In genomic region chr19:32066056-32066455, GRCh38 we compare ENCODE assay signal across 22 cellular contexts.
DNase-seq lines count a peak whose midpoint lies in the region; TF ChIP-seq lines count a peak whose summit lies in the region.
"Had no signal": no experiment of that assay in that cellular context is flagged by ENCODE, and none has a peak within 500 bp of the region (broad histone marks: within the 10 kb centered on the region; RNA-seq: fewer than 3 reads in every experiment).

No MANE protein-coding gene starts in this region.

- in situ Hi-C loops in mammary epithelial cell (cut with MboI; ENCODE audit: low sequenced_read_pairs in 2 of 2) = no loop called here

- no TSS peak for BruUV-seq in mammary epithelial cell (replicated peaks; lab: Mats Ljungman, UMichigan)

- DNase-seq in mammary epithelial cell = peak; percentile 12
- DNase-seq in breast epithelium (ENCODE audit: low spot score in 2 of 2) = no peak
- peak; percentile 63 for DNase-seq in posterior vena cava (ENCODE audit: low spot score)
- no peak for DNase-seq in NCI-H2227 (lab: John Stamatoyannopoulos, UW; ENCODE audit: unreplicated experiment)
- no peak for DNase-seq in NCI-H2171 (lab: John Stamatoyannopoulos, UW)
- DNase-seq: AML-193; C1 segment of cervical spinal cord; CD4-positive, alpha-beta memory T cell; CD4-positive, CD25-positive, alpha-beta regulatory T cell; CD8-positive, alpha-beta memory T cell; COR-L47; DMS 273 treated with DMSO at 0.1 percent for 48 hours; DMS153; DMS53; DMS79; DND-41; EL; GDM1 had no signal

- H2AFZ ChIP-seq in mammary epithelial cell (ENCODE audit: low read depth, low read length) = no peak overlapping the region

- H3K4me3 ChIP-seq in mammary epithelial cell (replicated peaks in 1 of 3; ENCODE audit: insufficient read depth in 1 of 3, low read depth in 2 of 3, low read length in 3 of 3) = no peak overlapping the region
- H3K4me3 ChIP-seq in breast epithelium = no peak overlapping the region
- H3K4me3 ChIP-seq: A549, BLaER1, GM12878 had no signal

- no peaks in the 10 kb centered on the region for H3K36me3 ChIP-seq in mammary epithelial cell (ENCODE audit: insufficient read depth, low read length)
- H3K36me3 ChIP-seq in breast epithelium = no peaks in the 10 kb centered on the region
- H3K36me3 ChIP-seq: BLaER1 had no signal

- no peak overlapping the region for H3K27ac ChIP-seq in mammary epithelial cell (ENCODE audit: insufficient read depth, low read depth, low read length)
- no peak overlapping the region for H3K27ac ChIP-seq in breast epithelium
- H3K27ac ChIP-seq: 22Rv1, A549, BLaER1 had no signal

- WGBS in mammary epithelial cell (ENCODE audit: low coverage, missing lambda C conversion rate) = 42% methylated on average over 3 of the region's 3 CpGs

- H3K9me3 ChIP-seq in mammary epithelial cell (replicated peaks; ENCODE audit: insufficient read depth, low read length) (peaks cover 21% of the 10 kb centered on the region), breast epithelium (no peaks in the 10 kb centered on the region)
- H3K9me3 ChIP-seq: A549 had no signal

- H3K9ac ChIP-seq in mammary epithelial cell (ENCODE audit: insufficient read depth, low read length) = no peak overlapping the region
- H3K9ac ChIP-seq: BLaER1 had no signal

- dilution Hi-C loops in mammary epithelial cell (cut with HindIII; ENCODE audit: low sequenced_read_pairs) = no loop called here

- TF ChIP-seq CTCF in mammary epithelial cell (conservative IDR thresholded peaks at IDR 0.05 in 1 of 2, IDR thresholded peaks at IDR 0.05 in 1 of 2; ENCODE audit: extremely low read depth in 1 of 2, insufficient read depth in 1 of 2, low read depth in 1 of 2, low read length in 2 of 2) (no peak), breast epithelium (IDR thresholded peaks at IDR 0.05) (no peak)

- CTCF ChIA-PET in mammary epithelial cell (lab: Charles Lee; ENCODE audit: low non-redundant PET) = no interaction called here

- intact Hi-C loops in mammary epithelial cell (cut with micrococcal nuclease) (no loop called here), breast epithelium (cut with DNase I; ENCODE audit: low total_unique reads) (no loop called here), posterior vena cava (cut with DNase I) (loop anchor here in 1 of 2 donors (10.0 kb wide), 1 partner anchor 1629 kb away; no protein-coding TSS in a partner anchor)

- no peaks in the 10 kb centered on the region for H3K27me3 ChIP-seq in mammary epithelial cell (ENCODE audit: insufficient read depth, low read length)
- H3K27me3 ChIP-seq in breast epithelium = no peaks in the 10 kb centered on the region
- H3K27me3 ChIP-seq: BLaER1 had no signal

- no peaks in the 10 kb centered on the region for H3K4me1 ChIP-seq in mammary epithelial cell (ENCODE audit: insufficient read depth, low read length)
- H3K4me1 ChIP-seq in breast epithelium = no peaks in the 10 kb centered on the region
- H3K4me1 ChIP-seq: A549 had no signal

- TF ChIP-seq POLR2A in breast epithelium (IDR thresholded peaks at IDR 0.05) = no peak

- H3K79me2 ChIP-seq in mammary epithelial cell (ENCODE audit: insufficient read depth, low read length) = no peaks in the 10 kb centered on the region

- no peaks in the 10 kb centered on the region for H4K20me1 ChIP-seq in mammary epithelial cell (ENCODE audit: insufficient read depth, low read length)
- H4K20me1 ChIP-seq: BLaER1 had no signal

- no peak overlapping the region for H3K4me2 ChIP-seq in mammary epithelial cell (ENCODE audit: insufficient read depth, low read depth, low read length)
- H3K4me2 ChIP-seq: A549, BLaER1 had no signal

Comparison
In these comparisons a context has a peak if more than half of its experiments do, and no peak if none do; other contexts are left out.
1. DNase-seq: peak in mammary epithelial cell (single experiment) and posterior vena cava (single experiment); none in breast epithelium (0 of 2), NCI-H2227 (single experiment) and NCI-H2171 (single experiment).